ENCODE assay signal across 18 cellular contexts in the genomic region with DNA sequence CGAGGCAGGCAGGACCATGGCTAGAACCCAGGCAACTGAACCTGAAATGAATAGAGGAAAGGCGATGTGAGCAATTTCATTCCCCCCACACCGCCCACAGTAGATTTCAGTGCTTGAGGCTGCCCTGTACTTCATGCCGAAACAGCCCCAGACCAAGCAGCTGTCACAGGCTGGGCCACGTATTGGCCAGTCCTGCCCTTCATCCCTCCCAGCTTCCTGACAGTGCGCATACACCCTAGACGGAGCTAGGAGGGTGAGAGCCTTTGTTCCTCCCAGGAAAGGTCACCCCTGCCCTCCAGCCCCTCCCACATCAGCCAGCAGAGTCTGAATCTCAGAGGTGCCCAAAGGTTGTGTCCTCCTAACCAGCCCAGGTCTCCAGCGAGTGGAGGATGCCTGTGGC.
A peak's percentile ranks its signal among the peaks of the same experiment; 100 is the strongest.
DNase-seq lines count a peak whose midpoint lies in the region; ATAC-seq and TF ChIP-seq lines count a peak whose summit lies in the region.
"Had no signal": no experiment of that assay in that cellular context is flagged by ENCODE, and none has a peak within 500 bp of the region (broad histone marks: within the 10 kb centered on the region; RNA-seq: fewer than 3 reads in every experiment).

No MANE protein-coding gene starts in this region.

- no peak overlapping the region for H2AFZ ChIP-seq in GM23338

- H4K20me1 ChIP-seq in GM23338 (replicated peaks; ENCODE audit: insufficient read depth): 0 out of 2 replicates have a peak, but pooled peaks cover 5% of the 10 kb centered on the region

- TF ChIP-seq POLR2A in heart left ventricle (IDR thresholded peaks at IDR 0.05): no peak

- H3K9me3 Mint-ChIP-seq in GM23338: no peaks in the 10 kb centered on the region; the same call in 2 of the 3 replicates
- H3K9me3 Mint-ChIP-seq in nephron: no peaks in the 10 kb centered on the region
- H3K9me3 Mint-ChIP-seq: IgD-negative memory B cell had no signal

- peaks cover 5% of the 10 kb centered on the region; the same call in 2 of the 3 replicates for H3K36me3 Mint-ChIP-seq in GM23338 (ENCODE audit: low read depth)
- peaks cover 26% of the 10 kb centered on the region for H3K36me3 Mint-ChIP-seq in nephron (ENCODE audit: low read depth)

- WGBS in heart left ventricle, 4 donors: 46 to 78% (median 59%) methylated on average over 8 of the region's 8 CpGs

- peak; percentile 15 for ATAC-seq in GM23338
- ATAC-seq in heart left ventricle: peak in 3 of 4 donors; percentile 25 to 60 (median 55)
- no peak for ATAC-seq in GM18909 (IDR thresholded peaks at IDR 0.05; ENCODE audit: poor library complexity, unreplicated experiment)
- ATAC-seq: HCT116, Panc1 had no signal

- no peak overlapping the region for H3K4me2 ChIP-seq in GM23338
- H3K4me2 ChIP-seq: KMS-11, SK-N-SH had no signal

- intact Hi-C loops in heart left ventricle (cut with DNase I): no loop called here

- no peak overlapping the region for H3K27ac ChIP-seq in GM23338 (ENCODE audit: low read depth)
- H3K27ac ChIP-seq in heart left ventricle: peak overlapping the region in 11 of 12 donors; percentile 32 to 95 (median 83)
- H3K27ac ChIP-seq: KMS-11 had no signal

- H3F3A ChIP-seq in GM23338 (replicated peaks; ENCODE audit: low read depth): no peaks in the 10 kb centered on the region

- H3K27me3 Mint-ChIP-seq in GM23338 (ENCODE audit: insufficient read depth, low read depth, poor library complexity) (peaks cover 8% of the 10 kb centered on the region), nephron (ENCODE audit: low read depth) (no peaks in the 10 kb centered on the region)

- no peaks in the 10 kb centered on the region for H3K9me3 ChIP-seq in heart left ventricle
- H3K9me3 ChIP-seq: SK-N-SH had no signal

- TF ChIP-seq CTCF in GM23338 (conservative IDR thresholded peaks at IDR 0.05; ENCODE audit: low read depth in 2 of 2) (no peak), heart left ventricle (IDR thresholded peaks at IDR 0.05) (no peak), nephron (IDR thresholded peaks at IDR 0.05; ENCODE audit: unreplicated experiment in 3 of 3) (no peak)

- H3K4me3 Mint-ChIP-seq in GM23338: no peak overlapping the region
- no peak overlapping the region for H3K4me3 Mint-ChIP-seq in nephron
- H3K4me3 Mint-ChIP-seq: IgD-negative memory B cell had no signal

- DNase-seq in GM23338 (ENCODE audit: low spot score) (no peak), NCI-H69 (lab: John Stamatoyannopoulos, UW) (peak; percentile 4), heart left ventricle (no peak), COR-L47 (lab: John Stamatoyannopoulos, UW) (no peak), occipital lobe (lab: John Stamatoyannopoulos, UW) (no peak)
- no peak for DNase-seq in activated CD8-positive, alpha-beta memory T cell treated with anti-CD3 and anti-CD28 coated beads, Interleukin-2, amount 50 U/mL, for 48 hours
- DNase-seq: GOT3, MM.1S, NCI-H2029, NCI-H446 treated with DMSO at 0.1 percent for 48 hours, NCI-H526, SK-N-SH had no signal

- H3K9me2 ChIP-seq in GM23338 (ENCODE audit: insufficient read depth): no peaks in the 10 kb centered on the region
- H3K9me2 ChIP-seq: SK-N-SH had no signal

- H3K36me3 ChIP-seq in GM23338 (ENCODE audit: insufficient read depth): no peaks in the 10 kb centered on the region
- peaks cover 0 to 71% (median 39%) of the 10 kb centered on the region in 9 donors for H3K36me3 ChIP-seq in heart left ventricle

- H3K4me3 ChIP-seq in GM23338 (no peak overlapping the region), heart left ventricle (no peak overlapping the region)

- H3K27ac Mint-ChIP-seq in GM23338: no peak overlapping the region
- H3K27ac Mint-ChIP-seq in nephron: peak overlapping the region; percentile 60 to 79 (median 71)
- H3K27ac Mint-ChIP-seq: IgD-negative memory B cell had no signal

- H3K4me1 ChIP-seq in GM23338 (ENCODE audit: insufficient read depth) (no peaks in the 10 kb centered on the region), heart left ventricle (peaks cover 0 to 94% (median 52%) of the 10 kb centered on the region in 12 donors)

- H3K4me1 Mint-ChIP-seq in GM23338: peaks cover 39% of the 10 kb centered on the region
- H3K4me1 Mint-ChIP-seq in nephron: peaks cover 78% of the 10 kb centered on the region

- no peaks in the 10 kb centered on the region for H3K79me2 ChIP-seq in GM23338 (replicated peaks; ENCODE audit: insufficient read depth)

- H3K27me3 ChIP-seq in GM23338 (ENCODE audit: insufficient read depth): no peaks in the 10 kb centered on the region
- no peaks in the 10 kb centered on the region for H3K27me3 ChIP-seq in heart left ventricle

TF ChIP-seq in GM23338, 12 proteins besides CTCF, POLR2A, EP300 and RAD21 (continues in another document):
- TF ChIP-seq CREB1 (CRISPR knock-in tag; IDR thresholded peaks at IDR 0.05; ENCODE audit: low read depth) (no peak), ETS1 (IDR thresholded peaks at IDR 0.05) (no peak), NANOG (IDR thresholded peaks at IDR 0.05; ENCODE audit: borderline replicate concordance) (no peak), JUNB (IDR thresholded peaks at IDR 0.05; ENCODE audit: unreplicated experiment) (no peak), ZNF331 (CRISPR knock-in tag; IDR thresholded peaks at IDR 0.05; ENCODE audit: low read depth) (no peak), STAT1 (IDR thresholded peaks at IDR 0.05; ENCODE audit: unreplicated experiment) (no peak), POLR2AphosphoS5 (IDR thresholded peaks at IDR 0.05; ENCODE audit: low read depth) (no peak), ZNF114 (CRISPR knock-in tag; IDR thresholded peaks at IDR 0.05) (no peak), EZH2 (IDR thresholded peaks at IDR 0.05; ENCODE audit: low read depth, unreplicated experiment) (no peak), EZH2phosphoT487 (IDR thresholded peaks at IDR 0.05; ENCODE audit: unreplicated experiment) (no peak)
- TF ChIP-seq, protein P1, sequence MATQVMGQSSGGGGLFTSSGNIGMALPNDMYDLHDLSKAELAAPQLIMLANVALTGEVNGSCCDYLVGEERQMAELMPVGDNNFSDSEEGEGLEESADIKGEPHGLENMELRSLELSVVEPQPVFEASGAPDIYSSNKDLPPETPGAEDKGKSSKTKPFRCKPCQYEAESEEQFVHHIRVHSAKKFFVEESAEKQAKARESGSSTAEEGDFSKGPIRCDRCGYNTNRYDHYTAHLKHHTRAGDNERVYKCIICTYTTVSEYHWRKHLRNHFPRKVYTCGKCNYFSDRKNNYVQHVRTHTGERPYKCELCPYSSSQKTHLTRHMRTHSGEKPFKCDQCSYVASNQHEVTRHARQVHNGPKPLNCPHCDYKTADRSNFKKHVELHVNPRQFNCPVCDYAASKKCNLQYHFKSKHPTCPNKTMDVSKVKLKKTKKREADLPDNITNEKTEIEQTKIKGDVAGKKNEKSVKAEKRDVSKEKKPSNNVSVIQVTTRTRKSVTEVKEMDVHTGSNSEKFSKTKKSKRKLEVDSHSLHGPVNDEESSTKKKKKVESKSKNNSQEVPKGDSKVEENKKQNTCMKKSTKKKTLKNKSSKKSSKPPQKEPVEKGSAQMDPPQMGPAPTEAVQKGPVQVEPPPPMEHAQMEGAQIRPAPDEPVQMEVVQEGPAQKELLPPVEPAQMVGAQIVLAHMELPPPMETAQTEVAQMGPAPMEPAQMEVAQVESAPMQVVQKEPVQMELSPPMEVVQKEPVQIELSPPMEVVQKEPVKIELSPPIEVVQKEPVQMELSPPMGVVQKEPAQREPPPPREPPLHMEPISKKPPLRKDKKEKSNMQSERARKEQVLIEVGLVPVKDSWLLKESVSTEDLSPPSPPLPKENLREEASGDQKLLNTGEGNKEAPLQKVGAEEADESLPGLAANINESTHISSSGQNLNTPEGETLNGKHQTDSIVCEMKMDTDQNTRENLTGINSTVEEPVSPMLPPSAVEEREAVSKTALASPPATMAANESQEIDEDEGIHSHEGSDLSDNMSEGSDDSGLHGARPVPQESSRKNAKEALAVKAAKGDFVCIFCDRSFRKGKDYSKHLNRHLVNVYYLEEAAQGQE (IDR thresholded peaks at IDR 0.05; ENCODE audit: unreplicated experiment): no peak
